9 cellular contexts compared by ENCODE assay signal in the genomic region with DNA sequence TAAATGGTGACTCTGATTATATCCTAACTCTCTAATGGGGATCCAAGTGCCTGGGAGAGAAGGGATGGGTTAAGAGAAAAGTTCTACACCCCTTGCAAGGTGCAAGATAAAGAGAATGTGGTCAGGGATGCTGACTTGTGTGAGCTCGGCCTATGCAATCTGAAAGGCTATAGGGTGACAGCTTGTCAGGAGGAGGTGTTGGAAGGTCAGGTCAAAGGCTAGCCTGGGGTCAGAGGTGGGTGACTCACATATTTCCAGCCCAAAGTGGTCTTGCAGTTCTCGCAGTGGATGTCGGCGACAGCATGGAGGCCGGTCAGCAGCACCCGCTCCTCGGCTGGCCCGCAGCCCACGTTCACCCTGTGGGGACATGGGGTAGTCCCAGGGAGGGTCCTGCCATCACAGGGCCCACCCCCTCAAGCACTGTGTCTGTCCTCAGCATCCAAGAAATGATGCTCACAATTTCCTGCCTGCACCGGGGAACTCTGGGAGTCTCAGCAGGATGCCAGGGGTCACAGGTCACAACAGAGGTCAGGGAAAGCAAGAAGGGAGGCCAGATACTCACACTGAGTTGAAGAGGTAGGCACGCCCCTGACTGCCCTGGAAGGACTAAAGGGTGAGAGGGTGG. TPM values are rescaled to one million over a fixed set of nuclear protein-coding genes. Genes with fewer than 3 reads are reported as not detected.
DNase-seq lines count a peak whose midpoint lies in the region; ATAC-seq and TF ChIP-seq lines count a peak whose summit lies in the region.
"Had no signal": no experiment of that assay in that cellular context is flagged by ENCODE, and none has a peak within 500 bp of the region (broad histone marks: within the 10 kb centered on the region; RNA-seq: fewer than 3 reads in every experiment).

No MANE protein-coding gene starts in this region.

- no peaks in the 10 kb centered on the region for H3K79me2 ChIP-seq in fibroblast of lung (ENCODE audit: control insufficient read depth, insufficient read depth, low read length)

- H3K27ac Mint-ChIP-seq in CD4-positive, alpha-beta memory T cell = peak overlapping the region; percentile 83 to 96 (median 91)
- H3K27ac Mint-ChIP-seq in activated B cell treated with CpG ODN at 0.5 μM for 24 hours (peak overlapping the region; percentile 94), progenitor cell of endocrine pancreas (peak overlapping the region; percentile 20)

- intact Hi-C loops in CD4-positive, alpha-beta memory T cell (cut with micrococcal nuclease) = no loop called here
- intact Hi-C loops in activated B cell treated with CpG ODN at 0.5 μM for 24 hours (cut with micrococcal nuclease) = loop anchor here (5.0 kb wide), 2 partner anchors 97 to 433 kb away; partner anchors contain the start of genes HIRIP3, INO80E and ZNF768

- peaks cover 28 to 55% (median 42%) of the 10 kb centered on the region in 4 donors for H3K4me1 Mint-ChIP-seq in CD4-positive, alpha-beta memory T cell
- peaks cover 52% of the 10 kb centered on the region for H3K4me1 Mint-ChIP-seq in activated B cell treated with CpG ODN at 0.5 μM for 24 hours
- peaks cover 20% of the 10 kb centered on the region for H3K4me1 Mint-ChIP-seq in progenitor cell of endocrine pancreas (ENCODE audit: low read depth)

- TF ChIP-seq CTCF in activated B cell treated with CpG ODN at 0.5 μM for 24 hours (IDR thresholded peaks at IDR 0.05) = no peak
- TF ChIP-seq CTCF in fibroblast of lung (conservative IDR thresholded peaks at IDR 0.05 in 1 of 2, IDR thresholded peaks at IDR 0.05 in 1 of 2; ENCODE audit: low read depth in 1 of 2, low read length in 2 of 2) = no peak
- TF ChIP-seq CTCF in progenitor cell of endocrine pancreas (IDR thresholded peaks at IDR 0.05; ENCODE audit: unreplicated experiment) = no peak

- ATAC-seq in activated B cell treated with CpG ODN at 0.5 μM for 24 hours (ENCODE audit: low read depth) = no peak

- H3K4me3 Mint-ChIP-seq in CD4-positive, alpha-beta memory T cell = peak overlapping the region; percentile 87 to 90 (median 89)
- H3K4me3 Mint-ChIP-seq in activated B cell treated with CpG ODN at 0.5 μM for 24 hours (peak overlapping the region; percentile 91), progenitor cell of endocrine pancreas (ENCODE audit: low read depth) (peak overlapping the region; percentile 77)

- H3K4me2 ChIP-seq in fibroblast of lung (ENCODE audit: extremely low read depth, insufficient read depth, low read length) = peak overlapping the region; percentile 90

- H2AFZ ChIP-seq in fibroblast of lung (ENCODE audit: low read length) = no peak overlapping the region

- H3K4me1 ChIP-seq in CD4-positive, alpha-beta memory T cell (ENCODE audit: insufficient read depth, low read length) = peaks cover 60% of the 10 kb centered on the region
- H3K4me1 ChIP-seq in fibroblast of lung (ENCODE audit: control insufficient read depth, extremely low read depth, insufficient read depth, low read length) (peaks cover 20% of the 10 kb centered on the region), SJCRH30 (no peaks in the 10 kb centered on the region)

- H3K27me3 Mint-ChIP-seq in CD4-positive, alpha-beta memory T cell = no peaks in the 10 kb centered on the region
- H3K27me3 Mint-ChIP-seq in activated B cell treated with CpG ODN at 0.5 μM for 24 hours (no peaks in the 10 kb centered on the region), progenitor cell of endocrine pancreas (no peaks in the 10 kb centered on the region)

- DNase-seq in CD4-positive, alpha-beta memory T cell = no peak
- DNase-seq in activated B cell treated with CpG ODN at 0.5 μM for 24 hours (no peak), fibroblast of lung (ENCODE audit: low read depth in 2 of 2) (no peak), progenitor cell of endocrine pancreas (ENCODE audit: low spot score, unreplicated experiment) (no peak), SJCRH30 (no peak), COLO668 (lab: John Stamatoyannopoulos, UW; ENCODE audit: unreplicated experiment) (no peak), hypothalamus (lab: John Stamatoyannopoulos, UW) (no peak), NCI-H1048 (lab: John Stamatoyannopoulos, UW) (no peak)
- DNase-seq: NCI-H1436 treated with DMSO at 0.1 percent for 48 hours had no signal

- POLR2A ChIA-PET in CD4-positive, alpha-beta memory T cell (lab: Charles Lee; ENCODE audit: partially characterized antibody) = interaction anchor here (0.9 to 13.6 kb wide), 9 partner anchors 19 to 564 kb away, joined by 3 to 404 read pairs (median 7); partner anchors contain the start of genes ALDOA, CORO1A, FBRS and GDPD3
- POLR2A ChIA-PET in activated B cell treated with CpG ODN at 0.5 μM for 24 hours (lab: Charles Lee) = interaction anchor here (4.4 to 8.7 kb wide), 3 partner anchors 18 to 91 kb away, joined by 43 to 335 read pairs (median 116); partner anchors contain the start of genes ALDOA, CORO1A and PPP4C

- H3K36me3 Mint-ChIP-seq in CD4-positive, alpha-beta memory T cell = peaks cover 35 to 44% of the 10 kb centered on the region in 2 donors
- H3K36me3 Mint-ChIP-seq in activated B cell treated with CpG ODN at 0.5 μM for 24 hours (ENCODE audit: low read depth) = peaks cover 33% of the 10 kb centered on the region
- peaks cover 16% of the 10 kb centered on the region for H3K36me3 Mint-ChIP-seq in progenitor cell of endocrine pancreas (ENCODE audit: insufficient read depth)

- peaks cover 0 to 31% (median 24%) of the 10 kb centered on the region in 8 donors for H3K9me3 Mint-ChIP-seq in CD4-positive, alpha-beta memory T cell
- H3K9me3 Mint-ChIP-seq in activated B cell treated with CpG ODN at 0.5 μM for 24 hours = peaks cover 12% of the 10 kb centered on the region
- H3K9me3 Mint-ChIP-seq in progenitor cell of endocrine pancreas (ENCODE audit: low read depth) = peaks cover 13% of the 10 kb centered on the region

- H3K27ac ChIP-seq in CD4-positive, alpha-beta memory T cell (ENCODE audit: low read depth, low read length) = peak overlapping the region; percentile 62
- no peak overlapping the region for H3K27ac ChIP-seq in fibroblast of lung (ENCODE audit: insufficient read depth, low read length)
- no peak overlapping the region for H3K27ac ChIP-seq in SJCRH30

- peaks cover 13% of the 10 kb centered on the region for H3K36me3 ChIP-seq in CD4-positive, alpha-beta memory T cell (ENCODE audit: insufficient read depth, low read length)
- H3K36me3 ChIP-seq in fibroblast of lung (ENCODE audit: control insufficient read depth, insufficient read depth, low read length) (no peaks in the 10 kb centered on the region), SJCRH30 (no peaks in the 10 kb centered on the region)

- CTCF ChIA-PET in CD4-positive, alpha-beta memory T cell (lab: Charles Lee; ENCODE audit: partially characterized antibody) = interaction anchor here (2.1 to 6.3 kb wide), 5 partner anchors 8 to 91 kb away, joined by 7 to 60 read pairs (median 48); partner anchors contain the start of genes ALDOA, CORO1A and PPP4C
- CTCF ChIA-PET in activated B cell treated with CpG ODN at 0.5 μM for 24 hours (lab: Charles Lee) = no interaction called here

- no peak overlapping the region for H3K9ac ChIP-seq in fibroblast of lung (ENCODE audit: insufficient read depth, low read length)

- H4K20me1 ChIP-seq in fibroblast of lung (ENCODE audit: control insufficient read depth, extremely low read depth, insufficient read depth, low read length) = no peaks in the 10 kb centered on the region

- peak overlapping the region; percentile 91 to 93 for H3K4me3 ChIP-seq in CD4-positive, alpha-beta memory T cell (ENCODE audit: low read length in 2 of 2)
- H3K4me3 ChIP-seq in fibroblast of lung (replicated peaks in 1 of 4; ENCODE audit: control extremely low read depth in 1 of 4, insufficient read depth in 1 of 4, low read depth in 3 of 4, low read length in 4 of 4) (peak overlapping the region in 1 of 4 experiments; percentile 80), SJCRH30 (no peak overlapping the region)

- H3K9me3 ChIP-seq in CD4-positive, alpha-beta memory T cell (ENCODE audit: control insufficient read depth in 1 of 2, low read length in 2 of 2) = peaks cover 16 to 20% of the 10 kb centered on the region in 2 donors
- no peaks in the 10 kb centered on the region for H3K9me3 ChIP-seq in fibroblast of lung (ENCODE audit: control insufficient read depth, insufficient read depth, low read depth, low read length)
- peaks cover 14% of the 10 kb centered on the region for H3K9me3 ChIP-seq in SJCRH30 (replicated peaks)

- no peaks in the 10 kb centered on the region for H3K27me3 ChIP-seq in CD4-positive, alpha-beta memory T cell (ENCODE audit: insufficient read depth, low read length)
- H3K27me3 ChIP-seq in fibroblast of lung (ENCODE audit: control insufficient read depth, insufficient read depth, low read length) (no peaks in the 10 kb centered on the region), SJCRH30 (no peaks in the 10 kb centered on the region)

RNA-seq across cellular contexts. Expression of gene YPEL3, which starts 1.4 kb away (rescaled TPM):
- total RNA-seq in CD4-positive, alpha-beta memory T cell = 100 to 1,000 TPM; 263 to 266 TPM
- 100 to 1,000 TPM; 172 to 331 TPM for polyA plus RNA-seq in CD4-positive, alpha-beta memory T cell
- 75.8 and 77.8 TPM in 2 replicates for total RNA-seq in activated B cell treated with CpG ODN at 0.5 μM for 24 hours
- total RNA-seq in fibroblast of lung = 16.0 and 19.5 TPM in 2 replicates
- polyA plus RNA-seq in fibroblast of lung = 11.9 and 21.4 TPM in 2 replicates
- 30.6 and 50.4 TPM in 2 replicates for polyA plus RNA-seq in fibroblast of lung (2012)
- 14.5 and 48.2 TPM in 2 replicates for polyA minus RNA-seq in fibroblast of lung (ENCODE audit: low replicate concordance)
- total RNA-seq in progenitor cell of endocrine pancreas = 41.7 and 45.7 TPM in 2 replicates
- 10.3 and 13.0 TPM in 2 replicates for total RNA-seq in SJCRH30 (2014; rRNA removed; shearing (Covaris generic))

RNA-seq across cellular contexts. Expression of gene TBX6, which starts 2.9 kb away (rescaled TPM):
- total RNA-seq in CD4-positive, alpha-beta memory T cell = 1 to 10 TPM; 1.3 to 1.4 TPM
- polyA plus RNA-seq in CD4-positive, alpha-beta memory T cell = under 1 TPM in 1 of 2 donors, not detected in 1; 0.36 TPM
- 2.3 TPM in 2 replicates for total RNA-seq in activated B cell treated with CpG ODN at 0.5 μM for 24 hours
- 0.26 and 0.33 TPM in 2 replicates for total RNA-seq in fibroblast of lung
- polyA plus RNA-seq in fibroblast of lung = not detected in 2 replicates
- 0.06 and 0.12 TPM in 2 replicates for polyA plus RNA-seq in fibroblast of lung (2012)
- not detected in 2 replicates for polyA minus RNA-seq in fibroblast of lung (ENCODE audit: low replicate concordance)
- 3.5 and 3.9 TPM in 2 replicates for total RNA-seq in progenitor cell of endocrine pancreas
- total RNA-seq in SJCRH30 (2014; rRNA removed; shearing (Covaris generic)) = 0.18 and 0.73 TPM in 2 replicates

RNA-seq across cellular contexts. Expression of gene GDPD3, which starts 18.7 kb away (rescaled TPM):
- 10 to 100 TPM; 31.5 to 37.2 TPM for total RNA-seq in CD4-positive, alpha-beta memory T cell
- under 1 TPM in 1 of 2 donors, not detected in 1; 0.25 TPM for polyA plus RNA-seq in CD4-positive, alpha-beta memory T cell
- total RNA-seq in activated B cell treated with CpG ODN at 0.5 μM for 24 hours (4.9 and 6.1 TPM in 2 replicates), fibroblast of lung (1.0 and 1.2 TPM in 2 replicates), progenitor cell of endocrine pancreas (13.3 and 13.8 TPM in 2 replicates)
- polyA plus RNA-seq in fibroblast of lung = 1.2 and 1.3 TPM in 2 replicates
- 2.3 and 2.5 TPM in 2 replicates for polyA plus RNA-seq in fibroblast of lung (2012)
- 0.90 and 2.3 TPM in 2 replicates for polyA minus RNA-seq in fibroblast of lung (ENCODE audit: low replicate concordance)
- 1.0 and 1.1 TPM in 2 replicates for total RNA-seq in SJCRH30 (2014; rRNA removed; shearing (Covaris generic))

RNA-seq across cellular contexts. Expression of gene PPP4C, which starts 18.9 kb away (rescaled TPM):
- 10 to 100 TPM; 75.8 to 86.3 TPM for total RNA-seq in CD4-positive, alpha-beta memory T cell
- 100 to 1,000 TPM; 167 to 276 TPM for polyA plus RNA-seq in CD4-positive, alpha-beta memory T cell
- 124 and 131 TPM in 2 replicates for total RNA-seq in activated B cell treated with CpG ODN at 0.5 μM for 24 hours
- 134 and 147 TPM in 2 replicates for total RNA-seq in fibroblast of lung
- 116 and 161 TPM in 2 replicates for polyA plus RNA-seq in fibroblast of lung
- 110 and 164 TPM in 2 replicates for polyA plus RNA-seq in fibroblast of lung (2012)
- 526 and 648 TPM in 2 replicates for polyA minus RNA-seq in fibroblast of lung (ENCODE audit: low replicate concordance)
- 142 and 144 TPM in 2 replicates for total RNA-seq in progenitor cell of endocrine pancreas
- total RNA-seq in SJCRH30 (2014; rRNA removed; shearing (Covaris generic)) = 96.7 and 99.4 TPM in 2 replicates

RNA-seq across cellular contexts. Expression of gene MAPK3, which starts 28.4 kb away (rescaled TPM):
- 10 to 100 TPM; 87.4 to 90.4 TPM for total RNA-seq in CD4-positive, alpha-beta memory T cell
- polyA plus RNA-seq in CD4-positive, alpha-beta memory T cell = 10 to 100 TPM in 1 of 2 donors, 1 to 10 TPM in 1; 9.9 to 10.6 TPM
- total RNA-seq in activated B cell treated with CpG ODN at 0.5 μM for 24 hours (37.2 and 45.6 TPM in 2 replicates), fibroblast of lung (32.1 and 48.7 TPM in 2 replicates), progenitor cell of endocrine pancreas (59.8 and 62.8 TPM in 2 replicates)
- polyA plus RNA-seq in fibroblast of lung = 167 and 264 TPM in 2 replicates
- polyA plus RNA-seq in fibroblast of lung (2012) = 162 and 203 TPM in 2 replicates
- polyA minus RNA-seq in fibroblast of lung (ENCODE audit: low replicate concordance) = 248 and 302 TPM in 2 replicates
- total RNA-seq in SJCRH30 (2014; rRNA removed; shearing (Covaris generic)) = 25.8 and 31.6 TPM in 2 replicates

Comparison
In these comparisons a context has a peak if more than half of its experiments do, and no peak if none do; other contexts are left out.
1. H3K27ac Mint-ChIP-seq: peak in every context shown above with its lines; median percentile 94 in activated B cell treated with CpG ODN at 0.5 μM for 24 hours; 91 in CD4-positive, alpha-beta memory T cell; 20 in progenitor cell of endocrine pancreas.